24 cellular contexts compared by ENCODE assay signal in genomic region chr7:144730224-144730623, GRCh38.
"Had no signal": no experiment of that assay in that cellular context is flagged by ENCODE, and none has a peak within 500 bp of the region (broad histone marks: within the 10 kb centered on the region; RNA-seq: fewer than 3 reads in every experiment).

No MANE protein-coding gene starts in this region.

- DNase-seq: left ventricle myocardium inferior; mesendoderm; naive B cell; natural killer cell; nephron progenitor cell; occipital lobe; sigmoid colon; small intestine; spleen; stimulated activated CD4-positive, alpha-beta T cell treated with anti-CD3 and anti-CD28 coated beads, Interleukin-4, amount 100 ng/mL, for 24 hours; stimulated activated naive CD4-positive, alpha-beta T cell; tibial artery; trophoblast cell; uterus had no signal

- H3K4me3 ChIP-seq: left ventricle myocardium inferior, lung, neural progenitor cell, right atrium auricular region, sigmoid colon, spleen, suprapubic skin, thoracic aorta, tibial artery, uterus had no signal

- H3K4me1 Mint-ChIP-seq: natural killer cell, neural progenitor cell had no signal

- ATAC-seq: natural killer cell; stimulated activated effector memory CD8-positive, alpha-beta T cell treated with anti-CD3 and anti-CD28 coated beads, Interleukin-12 subunit alpha, Interleukin-12 subunit beta, amount 100 ng/mL, for 72 hours had no signal

- H3K27me3 ChIP-seq: neural progenitor cell, neutrophil, right atrium auricular region, sigmoid colon, spleen, suprapubic skin, tibial artery, uterus had no signal

- H3K4me2 ChIP-seq: neural progenitor cell had no signal

- H2AFZ ChIP-seq: neural progenitor cell had no signal

- H3K36me3 ChIP-seq: left ventricle myocardium inferior, neural progenitor cell, neutrophil, right atrium auricular region, sigmoid colon, suprapubic skin, thoracic aorta, tibial artery, uterus had no signal

- H3K9me3 ChIP-seq: left ventricle myocardium inferior, neutrophil, right atrium auricular region, sigmoid colon, spleen, suprapubic skin, thoracic aorta, tibial artery, uterus had no signal

- H3K27ac ChIP-seq: left ventricle myocardium inferior, neural progenitor cell, neutrophil, right atrium auricular region, sigmoid colon, spleen, suprapubic skin, tibial artery, uterus had no signal

- H3K9ac ChIP-seq: neural progenitor cell had no signal

- H3K36me3 Mint-ChIP-seq: mesothelial cell of epicardium; natural killer cell; neural progenitor cell; stimulated activated effector memory CD8-positive, alpha-beta T cell treated with anti-CD3 and anti-CD28 coated beads, Interleukin-12 subunit alpha, Interleukin-12 subunit beta, amount 100 ng/mL, for 72 hours had no signal

- H3K4me1 ChIP-seq: neural progenitor cell, right atrium auricular region, spleen, suprapubic skin, uterus had no signal

- H3K27me3 Mint-ChIP-seq: naive B cell; progenitor cell of endocrine pancreas; stimulated activated naive CD8-positive, alpha-beta T cell treated with anti-CD3 and anti-CD28 coated beads, Interleukin-15, Interleukin-2, amounts not matched to agents 100 ng/mL and 50 ng/mL, for 24 hours had no signal

- H3K9me3 Mint-ChIP-seq: mesothelial cell of epicardium; natural killer cell; neural progenitor cell; stimulated activated effector memory CD8-positive, alpha-beta T cell treated with anti-CD3 and anti-CD28 coated beads, Interleukin-12 subunit alpha, Interleukin-12 subunit beta, amount 100 ng/mL, for 72 hours; stimulated activated naive CD8-positive, alpha-beta T cell treated with anti-CD3 and anti-CD28 coated beads, Interleukin-15, Interleukin-2, amounts not matched to agents 100 ng/mL and 50 ng/mL, for 24 hours had no signal

- H3K4me3 Mint-ChIP-seq: mesothelial cell of epicardium; naive B cell; natural killer cell; nephron progenitor cell; neural progenitor cell; stimulated activated effector memory CD8-positive, alpha-beta T cell treated with anti-CD3 and anti-CD28 coated beads, Interleukin-12 subunit alpha, Interleukin-12 subunit beta, amount 100 ng/mL, for 72 hours; stimulated activated naive CD8-positive, alpha-beta T cell treated with anti-CD3 and anti-CD28 coated beads, Interleukin-15, Interleukin-2, amounts not matched to agents 100 ng/mL and 50 ng/mL, for 24 hours had no signal
